ENCODE assay signal across 20 cellular contexts in genomic region chr3:76824658-76825310, GRCh38.
DNase-seq lines count a peak whose midpoint lies in the region; ATAC-seq and TF ChIP-seq lines count a peak whose summit lies in the region.
"Had no signal": no experiment of that assay in that cellular context is flagged by ENCODE, and none has a peak within 500 bp of the region (broad histone marks: within the 10 kb centered on the region; RNA-seq: fewer than 3 reads in every experiment).

No MANE protein-coding gene starts in this region.

- 58 to 86% methylated on average over 2 to 6 of the region's 6 CpGs for WGBS in endodermal cell (ENCODE audit: insufficient coverage in 1 of 2, insufficient read length in 1 of 2), 2 experiments

- intact Hi-C loops in mucosa of descending colon (cut with DNase I, micrococcal nuclease), result no loop called here

- H3K9ac ChIP-seq in endodermal cell (ENCODE audit: extremely low read depth, low read length, poor library complexity, severe bottlenecking), result no peak overlapping the region

- no peak overlapping the region for H3K27ac ChIP-seq in endodermal cell (ENCODE audit: low read depth, low read length)
- H3K27ac ChIP-seq: PC-9 had no signal

- DNase-seq in HEK293T (ENCODE audit: extremely low spot score), result no peak
- DNase-seq in NCI-H748 (lab: John Stamatoyannopoulos, UW; ENCODE audit: unreplicated experiment), result peak; percentile 53
- peak; percentile 44 for DNase-seq in endodermal cell
- DNase-seq in mucosa of descending colon, result no peak
- DNase-seq in dermis blood vessel endothelial cell, result no peak
- no peak for DNase-seq in NCI-H524 treated with DMSO at 0.1 percent for 48 hours (lab: John Stamatoyannopoulos, UW)
- DNase-seq: Calu3; CD4-positive, alpha-beta T cell; DND-41; Karpas-422; NCI-H1105; NCI-H187; NCI-H226; NCI-H526; PC-9; SW 1271 had no signal

- H3K4me3 Mint-ChIP-seq in endodermal cell, result no peak overlapping the region
- H3K4me3 Mint-ChIP-seq: B cell; CD4-positive, alpha-beta T cell had no signal

- no peaks in the 10 kb centered on the region for H3K9me3 Mint-ChIP-seq in endodermal cell

- H3K27me3 ChIP-seq in endodermal cell (ENCODE audit: control insufficient read depth, insufficient read depth, low read length, poor library complexity, severe bottlenecking), result no peaks in the 10 kb centered on the region

- CTCF ChIA-PET in HEK293T (lab: Yijun Ruan, JAX), result no interaction called here

- peaks cover 4% of the 10 kb centered on the region for H3K27me3 Mint-ChIP-seq in endodermal cell (ENCODE audit: insufficient read depth)
- H3K27me3 Mint-ChIP-seq: B cell; CD4-positive, alpha-beta T cell had no signal

- H3K36me3 ChIP-seq in endodermal cell (ENCODE audit: control insufficient read depth, insufficient read depth, low read length) (no peaks in the 10 kb centered on the region), mucosa of descending colon (ENCODE audit: low read depth) (no peaks in the 10 kb centered on the region)

- H3K4me3 ChIP-seq in endodermal cell (ENCODE audit: low read length), result no peak overlapping the region
- no peak overlapping the region for H3K4me3 ChIP-seq in mucosa of descending colon
- H3K4me3 ChIP-seq: PC-9 had no signal

- H3K4me1 Mint-ChIP-seq in endodermal cell, result peaks cover 34% of the 10 kb centered on the region
- H3K4me1 Mint-ChIP-seq: B cell had no signal

- ATAC-seq in mucosa of descending colon, result peak; percentile 42
- ATAC-seq in GM18858 (IDR thresholded peaks at IDR 0.05; ENCODE audit: unreplicated experiment), result no peak
- no peak for ATAC-seq in activated CD4-positive, CD25-positive, alpha-beta regulatory T cell treated with anti-CD3 and anti-CD28 coated beads, Interleukin-2, amount 50 U/mL, for 24 hours
- ATAC-seq: HCT116 had no signal

- TF ChIP-seq CTCF in endodermal cell (conservative IDR thresholded peaks at IDR 0.05), result no peak
- no peak for TF ChIP-seq CTCF in mucosa of descending colon (IDR thresholded peaks at IDR 0.05)

- peaks cover 3% of the 10 kb centered on the region for H3K4me1 ChIP-seq in endodermal cell (ENCODE audit: control insufficient read depth, insufficient read depth, low read length)
- peaks cover 6% of the 10 kb centered on the region for H3K4me1 ChIP-seq in mucosa of descending colon (ENCODE audit: low read depth)

- POLR2A ChIA-PET in HEK293T (lab: Yijun Ruan, JAX), result no interaction called here

- no peaks in the 10 kb centered on the region for H3K36me3 Mint-ChIP-seq in endodermal cell (ENCODE audit: low read depth)

- no peaks in the 10 kb centered on the region for H3K9me3 ChIP-seq in endodermal cell (ENCODE audit: control insufficient read depth, low read length)
- H3K9me3 ChIP-seq in mucosa of descending colon, result no peaks in the 10 kb centered on the region

- no peak overlapping the region for H3K27ac Mint-ChIP-seq in endodermal cell
- H3K27ac Mint-ChIP-seq: B cell; CD4-positive, alpha-beta T cell had no signal

TF ChIP-seq in HEK293T, 16 proteins besides CTCF, POLR2A, EP300 and RAD21:
- no peak for TF ChIP-seq BHLHE40 (IDR thresholded peaks at IDR 0.05; ENCODE audit: borderline replicate concordance)
- TF ChIP-seq PKNOX1 (IDR thresholded peaks at IDR 0.05), result 0 out of 2 replicates have a peak, but pooled peaks have one; percentile 16

Comparison
In these comparisons a context has a peak if more than half of its experiments do, and no peak if none do; other contexts are left out.
1. DNase-seq: peak in NCI-H748 (single experiment) and endodermal cell (single experiment); none in HEK293T (single experiment), mucosa of descending colon (0 of 3), dermis blood vessel endothelial cell (single experiment) and NCI-H524 treated with DMSO at 0.1 percent for 48 hours (single experiment).